ENCODE assay signal across 14 cellular contexts in the genomic region with DNA sequence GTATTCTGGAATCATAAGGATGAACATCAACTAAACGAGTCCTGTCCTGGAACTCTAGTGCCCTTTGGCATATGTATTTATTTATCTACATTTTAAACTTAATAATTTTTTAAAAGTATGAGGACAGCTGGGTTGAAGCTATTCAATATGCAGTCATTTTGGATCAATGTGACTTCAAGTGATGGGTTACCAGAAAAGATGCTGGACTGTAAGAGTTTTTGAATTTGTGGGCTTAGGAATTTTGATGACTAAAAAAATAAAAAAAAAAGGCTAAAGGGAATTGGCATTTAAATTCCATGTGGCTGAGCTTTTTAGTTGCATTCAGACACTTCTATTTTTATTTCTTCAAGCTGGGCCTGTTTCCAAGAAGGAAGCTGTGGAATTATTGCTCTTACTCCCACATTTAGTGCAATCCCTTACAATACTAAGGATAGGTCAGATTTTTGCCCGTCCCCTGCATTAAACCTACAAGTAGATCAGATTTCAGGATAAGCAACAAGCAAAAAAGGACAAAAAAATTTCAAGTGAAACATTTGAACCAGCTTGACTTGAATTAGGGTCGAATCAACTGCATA.
A peak's percentile ranks its signal among the peaks of the same experiment; 100 is the strongest.
DNase-seq lines count a peak whose midpoint lies in the region; ATAC-seq and TF ChIP-seq lines count a peak whose summit lies in the region.
"Had no signal": no experiment of that assay in that cellular context is flagged by ENCODE, and none has a peak within 500 bp of the region (broad histone marks: within the 10 kb centered on the region; RNA-seq: fewer than 3 reads in every experiment).

No MANE protein-coding gene starts in this region.

- peaks cover 60% of the 10 kb centered on the region for H3K4me1 ChIP-seq in A673 (ENCODE audit: insufficient read depth, low read length, poor library complexity, severe bottlenecking)
- H3K4me1 ChIP-seq: neural progenitor cell had no signal

- H3K27me3 Mint-ChIP-seq in WTC11 (ENCODE audit: low read depth) = no peaks in the 10 kb centered on the region

- POLR2A ChIA-PET in A673 (lab: Charles Lee; ENCODE audit: low non-redundant PET) = interaction anchor here (0.6 kb wide), 1 partner anchor 30 kb away, joined by 3 read pairs; no protein-coding TSS in a partner anchor
- POLR2A ChIA-PET in WTC11 (lab: Charles Lee) = no interaction called here

- H3K9me3 Mint-ChIP-seq in WTC11 = no peaks in the 10 kb centered on the region
- H3K9me3 Mint-ChIP-seq: H9, neural progenitor cell had no signal

- H3K27ac Mint-ChIP-seq in WTC11 = no peak overlapping the region
- H3K27ac Mint-ChIP-seq: neural progenitor cell had no signal

- H3K4me3 Mint-ChIP-seq in WTC11 = no peak overlapping the region
- H3K4me3 Mint-ChIP-seq: H9, neural progenitor cell had no signal

- no peaks in the 10 kb centered on the region for H3K36me3 ChIP-seq in A673 (ENCODE audit: insufficient read depth, low read length, poor library complexity, severe bottlenecking)
- no peaks in the 10 kb centered on the region for H3K36me3 ChIP-seq in MG63
- H3K36me3 ChIP-seq: esophagus squamous epithelium, neural progenitor cell had no signal

- peaks cover 4% of the 10 kb centered on the region for H3K4me1 Mint-ChIP-seq in WTC11
- H3K4me1 Mint-ChIP-seq: H9 had no signal

- H3K4me3 ChIP-seq in A673 (ENCODE audit: low read depth, low read length, poor library complexity, severe bottlenecking) = no peak overlapping the region
- H3K4me3 ChIP-seq in MG63 = no peak overlapping the region
- H3K4me3 ChIP-seq in fibroblast of mammary gland (ENCODE audit: control insufficient read depth, low read depth, low read length) = no peak overlapping the region
- H3K4me3 ChIP-seq: A549, esophagus squamous epithelium, GM12878, neural progenitor cell had no signal

- BruUV-seq in A673 (replicated peaks; lab: Mats Ljungman, UMichigan) = TSS peak; percentile 67

- H3K27ac ChIP-seq in A673 (ENCODE audit: low read depth, low read length, poor library complexity, severe bottlenecking) = peak overlapping the region; percentile 82
- H3K27ac ChIP-seq: neural progenitor cell had no signal

- no peaks in the 10 kb centered on the region for H3K9me3 ChIP-seq in A673 (ENCODE audit: low read depth, low read length, poor library complexity, severe bottlenecking)
- H3K9me3 ChIP-seq in MG63 = no peaks in the 10 kb centered on the region; the same call in 1 of the 2 replicates
- H3K9me3 ChIP-seq: A549, esophagus squamous epithelium had no signal

- H3K27me3 ChIP-seq in A673 (replicated peaks; ENCODE audit: insufficient read depth, low read depth, low read length, poor library complexity) (no peaks in the 10 kb centered on the region), MG63 (no peaks in the 10 kb centered on the region)
- H3K27me3 ChIP-seq: esophagus squamous epithelium, neural progenitor cell had no signal

- DNase-seq in A673 (ENCODE audit: low spot score) (peak; percentile 90), MG63 (peak; percentile 6), fibroblast of mammary gland (ENCODE audit: low read depth) (peak; percentile 95), myocyte (ENCODE audit: low read depth) (peak; percentile 87), WTC11 (ENCODE audit: low spot score) (no peak), hypothalamus (lab: John Stamatoyannopoulos, UW) (no peak)
- DNase-seq in stimulated activated naive CD8-positive, alpha-beta T cell treated with anti-CD3 and anti-CD28 coated beads, Interleukin-15, Interleukin-2, amounts not matched to agents 100 U/mL and 50 U/mL, for 24 hours = no peak
- DNase-seq: esophagus squamous epithelium, H9, NCI-H524 had no signal

- TF ChIP-seq CTCF in A673 (conservative IDR thresholded peaks at IDR 0.05; ENCODE audit: low read depth, low read length) (no peak), fibroblast of mammary gland (conservative IDR thresholded peaks at IDR 0.05; ENCODE audit: control insufficient read depth, insufficient read depth, low read depth, low read length) (no peak), WTC11 (IDR thresholded peaks at IDR 0.05) (no peak)

- ATAC-seq in WTC11 (no peak), GM21528 (IDR thresholded peaks at IDR 0.05; ENCODE audit: low FRiP score, unreplicated experiment) (no peak)
- no peak for ATAC-seq in stimulated activated naive CD8-positive, alpha-beta T cell treated with anti-CD3 and anti-CD28 coated beads, Interleukin-15, Interleukin-2, amounts not matched to agents 100 U/mL and 50 U/mL, for 24 hours
- ATAC-seq: A549, GM12878 had no signal

- no peaks in the 10 kb centered on the region for H3K36me3 Mint-ChIP-seq in WTC11
- H3K36me3 Mint-ChIP-seq: neural progenitor cell had no signal

- CTCF ChIA-PET in A673 (lab: Charles Lee) (interaction anchor here (0.7 kb wide), 1 partner anchor 742 kb away, joined by 4 read pairs; no protein-coding TSS in a partner anchor), WTC11 (lab: Charles Lee) (interaction anchor here (1.1 kb wide), 1 partner anchor 26 kb away, joined by 3 read pairs; no protein-coding TSS in a partner anchor)

- intact Hi-C loops in A673 (cut with micrococcal nuclease; ENCODE audit: unreplicated experiment) = loop anchor here (10.0 kb wide), 1 partner anchor 296 kb away; no protein-coding TSS in a partner anchor

TF ChIP-seq in WTC11, 78 proteins besides CTCF, POLR2A, EP300 and RAD21 (continues in another document):
- TF ChIP-seq IRF1 (CRISPR knock-in tag; IDR thresholded peaks at IDR 0.05) = no peak
- no peak for TF ChIP-seq CREM (CRISPR knock-in tag; IDR thresholded peaks at IDR 0.05)
- no peak for TF ChIP-seq SMAD3 (CRISPR knock-in tag; IDR thresholded peaks at IDR 0.05; ENCODE audit: borderline replicate concordance)
- no peak for TF ChIP-seq SOX15 (CRISPR knock-in tag; IDR thresholded peaks at IDR 0.05)
- TF ChIP-seq FOXJ3 (CRISPR knock-in tag; IDR thresholded peaks at IDR 0.05; ENCODE audit: borderline replicate concordance) = no peak
- TF ChIP-seq, protein P1, sequence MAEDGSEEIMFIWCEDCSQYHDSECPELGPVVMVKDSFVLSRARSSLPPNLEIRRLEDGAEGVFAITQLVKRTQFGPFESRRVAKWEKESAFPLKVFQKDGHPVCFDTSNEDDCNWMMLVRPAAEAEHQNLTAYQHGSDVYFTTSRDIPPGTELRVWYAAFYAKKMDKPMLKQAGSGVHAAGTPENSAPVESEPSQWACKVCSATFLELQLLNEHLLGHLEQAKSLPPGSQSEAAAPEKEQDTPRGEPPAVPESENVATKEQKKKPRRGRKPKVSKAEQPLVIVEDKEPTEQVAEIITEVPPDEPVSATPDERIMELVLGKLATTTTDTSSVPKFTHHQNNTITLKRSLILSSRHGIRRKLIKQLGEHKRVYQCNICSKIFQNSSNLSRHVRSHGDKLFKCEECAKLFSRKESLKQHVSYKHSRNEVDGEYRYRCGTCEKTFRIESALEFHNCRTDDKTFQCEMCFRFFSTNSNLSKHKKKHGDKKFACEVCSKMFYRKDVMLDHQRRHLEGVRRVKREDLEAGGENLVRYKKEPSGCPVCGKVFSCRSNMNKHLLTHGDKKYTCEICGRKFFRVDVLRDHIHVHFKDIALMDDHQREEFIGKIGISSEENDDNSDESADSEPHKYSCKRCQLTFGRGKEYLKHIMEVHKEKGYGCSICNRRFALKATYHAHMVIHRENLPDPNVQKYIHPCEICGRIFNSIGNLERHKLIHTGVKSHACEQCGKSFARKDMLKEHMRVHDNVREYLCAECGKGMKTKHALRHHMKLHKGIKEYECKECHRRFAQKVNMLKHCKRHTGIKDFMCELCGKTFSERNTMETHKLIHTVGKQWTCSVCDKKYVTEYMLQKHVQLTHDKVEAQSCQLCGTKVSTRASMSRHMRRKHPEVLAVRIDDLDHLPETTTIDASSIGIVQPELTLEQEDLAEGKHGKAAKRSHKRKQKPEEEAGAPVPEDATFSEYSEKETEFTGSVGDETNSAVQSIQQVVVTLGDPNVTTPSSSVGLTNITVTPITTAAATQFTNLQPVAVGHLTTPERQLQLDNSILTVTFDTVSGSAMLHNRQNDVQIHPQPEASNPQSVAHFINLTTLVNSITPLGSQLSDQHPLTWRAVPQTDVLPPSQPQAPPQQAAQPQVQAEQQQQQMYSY (CRISPR knock-in tag; IDR thresholded peaks at IDR 0.05) = no peak
- no peak for TF ChIP-seq STAT6 (CRISPR knock-in tag; conservative IDR thresholded peaks at IDR 0.05; ENCODE audit: low read depth)
- no peak for TF ChIP-seq GABPB1 (CRISPR knock-in tag; IDR thresholded peaks at IDR 0.05)
- TF ChIP-seq USF2 (CRISPR knock-in tag; IDR thresholded peaks at IDR 0.05) = no peak

Comparison
In these comparisons a context has a peak if more than half of its experiments do, and no peak if none do; other contexts are left out.
1. DNase-seq: peak in A673 (single experiment), MG63 (single experiment), fibroblast of mammary gland (single experiment) and myocyte (single experiment); none in WTC11 (single experiment), stimulated activated naive CD8-positive, alpha-beta T cell treated with anti-CD3 and anti-CD28 coated beads, Interleukin-15, Interleukin-2, amounts not matched to agents 100 U/mL and 50 U/mL, for 24 hours (single experiment) and hypothalamus (0 of 51).